20 cellular contexts compared by ENCODE assay signal in the genomic region with DNA sequence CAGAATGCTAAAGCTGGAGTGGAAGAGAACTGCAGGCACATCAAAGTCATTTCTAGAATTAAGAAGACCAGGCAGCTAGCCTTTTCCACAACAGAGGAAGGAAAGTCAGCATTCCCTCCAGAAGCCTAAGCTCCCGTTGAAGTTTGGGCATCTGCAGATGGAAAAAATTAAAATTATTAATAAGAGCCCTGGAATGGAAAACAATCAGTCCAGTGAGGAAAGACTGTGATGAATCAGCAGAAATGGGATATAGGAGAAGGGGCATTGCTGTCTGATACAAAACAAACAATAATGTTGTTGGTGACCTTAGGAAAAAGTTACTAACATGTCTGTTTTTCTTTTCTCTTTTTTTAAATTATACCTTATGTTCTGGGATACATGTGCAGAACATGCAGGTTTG.
DNase-seq lines count a peak whose midpoint lies in the region; ATAC-seq, FAIRE-seq and TF ChIP-seq lines count a peak whose summit lies in the region.
"Had no signal": no experiment of that assay in that cellular context is flagged by ENCODE, and none has a peak within 500 bp of the region (broad histone marks: within the 10 kb centered on the region; RNA-seq: fewer than 3 reads in every experiment).

No MANE protein-coding gene starts in this region.

- POLR2A ChIA-PET in CD8-positive, alpha-beta T cell (lab: Charles Lee), result no interaction called here

- H3K27ac Mint-ChIP-seq in CD8-positive, alpha-beta T cell, result no peak overlapping the region
- H3K27ac Mint-ChIP-seq: B cell; CD4-positive, alpha-beta T cell; GM23338 had no signal

- H3K27me3 Mint-ChIP-seq in CD8-positive, alpha-beta T cell (ENCODE audit: low read depth), result no peaks in the 10 kb centered on the region
- H3K27me3 Mint-ChIP-seq: B cell had no signal

- no peak for ATAC-seq in CD8-positive, alpha-beta T cell
- no peak for ATAC-seq in HG02798 (IDR thresholded peaks at IDR 0.05; ENCODE audit: poor library complexity, unreplicated experiment)
- ATAC-seq: GM23338, HCT116, Panc1 had no signal

- no peak overlapping the region for H3K4me3 Mint-ChIP-seq in CD8-positive, alpha-beta T cell
- H3K4me3 Mint-ChIP-seq: B cell; CD4-positive, alpha-beta T cell; GM23338 had no signal

- H3K4me3 ChIP-seq in foreskin fibroblast (ENCODE audit: low read depth in 1 of 2, low read length in 2 of 2) (no peak overlapping the region), BE2C (ENCODE audit: low read depth, low read length) (no peak overlapping the region)
- no peak overlapping the region for H3K4me3 ChIP-seq in CD8-positive, alpha-beta T cell (ENCODE audit: low read depth, low read length)
- H3K4me3 ChIP-seq: GM12878, GM23338 had no signal

- peak; percentile 39 for FAIRE-seq in endometrium (lab: Jason Lieb, UNC)
- FAIRE-seq: GM12878 had no signal

- H3K36me3 ChIP-seq in CD8-positive, alpha-beta T cell (ENCODE audit: insufficient read depth, low read length), result no peaks in the 10 kb centered on the region
- no peaks in the 10 kb centered on the region for H3K36me3 ChIP-seq in BE2C

- no peaks in the 10 kb centered on the region for H3K4me1 ChIP-seq in CD8-positive, alpha-beta T cell (ENCODE audit: insufficient read depth, low read length)
- H3K4me1 ChIP-seq in BE2C, result no peaks in the 10 kb centered on the region

- no peaks in the 10 kb centered on the region for H3K4me1 Mint-ChIP-seq in CD8-positive, alpha-beta T cell (ENCODE audit: low read depth)
- H3K4me1 Mint-ChIP-seq: GM23338 had no signal

- H3K36me3 Mint-ChIP-seq in CD8-positive, alpha-beta T cell, result no peaks in the 10 kb centered on the region

- DNase-seq in AG08395 (ENCODE audit: low spot score), result peak; percentile 50
- DNase-seq in GM04503 (ENCODE audit: low read depth), result peak; percentile 26
- DNase-seq in foreskin fibroblast, result peak; percentile 44 to 75
- DNase-seq in CD8-positive, alpha-beta T cell, result no peak
- DNase-seq in D341Med (ENCODE audit: low spot score), result no peak
- DNase-seq in BE2C, result no peak
- DNase-seq: Calu3; CD4-positive, alpha-beta T cell; KG1; NCI-H1092; NCI-H146; NCI-H2081; NCI-H510A had no signal

- no peaks in the 10 kb centered on the region for H3K9me3 ChIP-seq in CD8-positive, alpha-beta T cell (ENCODE audit: low read length)
- no peaks in the 10 kb centered on the region for H3K9me3 ChIP-seq in BE2C

- CTCF ChIA-PET in CD8-positive, alpha-beta T cell (lab: Charles Lee), result no interaction called here

- H3K9me3 Mint-ChIP-seq in CD8-positive, alpha-beta T cell, result no peaks in the 10 kb centered on the region
- H3K9me3 Mint-ChIP-seq: CD4-positive, alpha-beta T cell; GM23338 had no signal

- no peaks in the 10 kb centered on the region for H3K27me3 ChIP-seq in CD8-positive, alpha-beta T cell (ENCODE audit: insufficient read depth, low read length)
- no peaks in the 10 kb centered on the region for H3K27me3 ChIP-seq in BE2C

- intact Hi-C loops in CD8-positive, alpha-beta T cell (cut with DNase I, micrococcal nuclease), result no loop called here

- TF ChIP-seq CTCF in foreskin fibroblast (IDR thresholded peaks at IDR 0.05; ENCODE audit: low read depth, low read length) (no peak), BE2C (IDR thresholded peaks at IDR 0.05; ENCODE audit: low read depth, low read length) (no peak)
- TF ChIP-seq CTCF in CD8-positive, alpha-beta T cell (IDR thresholded peaks at IDR 0.05), result no peak

- H3K27ac ChIP-seq in CD8-positive, alpha-beta T cell (ENCODE audit: low read depth, low read length), result no peak overlapping the region

Comparison
In these comparisons a context has a peak if more than half of its experiments do, and no peak if none do; other contexts are left out.
1. DNase-seq: peak in AG08395 (single experiment), GM04503 (single experiment) and foreskin fibroblast (2 of 2); none in CD8-positive, alpha-beta T cell (0 of 7), D341Med (single experiment) and BE2C (single experiment).